8 cellular contexts compared by ENCODE assay signal in genomic region chr1:55214903-55215193, GRCh38. TPM values are rescaled to one million over a fixed set of nuclear protein-coding genes. Genes with fewer than 3 reads are reported as not detected.
DNase-seq lines count a peak whose midpoint lies in the region; ATAC-seq and TF ChIP-seq lines count a peak whose summit lies in the region.

No MANE protein-coding gene starts in this region.

- H4K20me1 ChIP-seq in BLaER1 (peaks cover 44% of the 10 kb centered on the region), SU-DHL-6 (ENCODE audit: low read depth, low read length) (no peaks in the 10 kb centered on the region)

- H3K27ac ChIP-seq in BLaER1 (peak overlapping the region; percentile 99), SU-DHL-6 (ENCODE audit: low read depth, low read length) (peak overlapping the region; percentile 46; the same call in 1 of the 2 replicates), mucosa of rectum (ENCODE audit: low read depth in 2 of 2, low read length in 2 of 2) (peak overlapping the region; percentile 92 to 95), upper lobe of right lung (peak overlapping the region; percentile 96)

- ATAC-seq in GM19025 (IDR thresholded peaks at IDR 0.05; ENCODE audit: low read depth, unreplicated experiment) (peak; percentile 29), HG03139 (IDR thresholded peaks at IDR 0.05; ENCODE audit: unreplicated experiment) (peak; percentile 8), upper lobe of right lung (peak; percentile 54)

- H3K36me3 ChIP-seq in BLaER1 (no peaks in the 10 kb centered on the region), SU-DHL-6 (ENCODE audit: low read length) (no peaks in the 10 kb centered on the region), mucosa of rectum (ENCODE audit: control insufficient read depth in 2 of 2, insufficient read depth in 2 of 2, low read length in 2 of 2) (no peaks in the 10 kb centered on the region), upper lobe of right lung (no peaks in the 10 kb centered on the region)

- peak overlapping the region; percentile 99 for H3K9ac ChIP-seq in BLaER1
- H3K9ac ChIP-seq in SU-DHL-6 (ENCODE audit: low read length) = peak overlapping the region; percentile 91
- H3K9ac ChIP-seq in mucosa of rectum (ENCODE audit: low read depth in 1 of 2, low read length in 2 of 2) = peak overlapping the region; percentile 84 to 89

- H3K9me2 ChIP-seq in SU-DHL-6 (replicated peaks; ENCODE audit: insufficient read depth, low read length) = no peaks in the 10 kb centered on the region

- peak overlapping the region; percentile 93 for H2AFZ ChIP-seq in SU-DHL-6 (ENCODE audit: low read depth, low read length, severe bottlenecking)

- TF ChIP-seq CTCF in SU-DHL-6 (IDR thresholded peaks at IDR 0.05; ENCODE audit: insufficient read depth, low read length, poor library complexity, severe bottlenecking) (no peak), upper lobe of right lung (IDR thresholded peaks at IDR 0.05) (no peak)

- H3K27me3 ChIP-seq in BLaER1 (no peaks in the 10 kb centered on the region), SU-DHL-6 (ENCODE audit: low read length) (no peaks in the 10 kb centered on the region), mucosa of rectum (ENCODE audit: control insufficient read depth in 2 of 2, insufficient read depth in 2 of 2, low read length in 2 of 2) (no peaks in the 10 kb centered on the region), upper lobe of right lung (no peaks in the 10 kb centered on the region)

- H3F3A ChIP-seq in SU-DHL-6 (ENCODE audit: insufficient read depth) = peaks cover 15% of the 10 kb centered on the region

- DNase-seq in epidermal melanocyte (ENCODE audit: insufficient read length, low spot score) (peak; percentile 47), upper lobe of right lung (peak; percentile 79), middle frontal gyrus (ENCODE audit: extremely low spot score, low spot score) (no peak)

- H3K79me2 ChIP-seq in SU-DHL-6 (ENCODE audit: insufficient read depth, low read length) = peaks cover 26% of the 10 kb centered on the region

- H3K4me3 ChIP-seq in BLaER1 = peak overlapping the region; percentile 95
- peak overlapping the region; percentile 84 for H3K4me3 ChIP-seq in SU-DHL-6 (ENCODE audit: insufficient read depth, low read length, poor library complexity, severe bottlenecking)
- peak overlapping the region; percentile 85 to 89 for H3K4me3 ChIP-seq in mucosa of rectum (ENCODE audit: low read length in 2 of 2)
- H3K4me3 ChIP-seq in upper lobe of right lung = peak overlapping the region; percentile 79

- peak overlapping the region; percentile 91 for H3K4me2 ChIP-seq in BLaER1
- peak overlapping the region; percentile 78 for H3K4me2 ChIP-seq in SU-DHL-6 (ENCODE audit: low read depth, low read length, poor library complexity, severe bottlenecking)

- H3K4me1 ChIP-seq in BLaER1 (peaks cover 57% of the 10 kb centered on the region), mucosa of rectum (ENCODE audit: control insufficient read depth in 2 of 2, insufficient read depth in 2 of 2, low read length in 2 of 2) (peaks cover 24 to 42% of the 10 kb centered on the region in 2 donors), upper lobe of right lung (peaks cover 56% of the 10 kb centered on the region)

- H3K9me3 ChIP-seq in BLaER1 (no peaks in the 10 kb centered on the region), SU-DHL-6 (ENCODE audit: insufficient read depth, low read length) (no peaks in the 10 kb centered on the region), mucosa of rectum (ENCODE audit: control insufficient read depth in 2 of 2, low read length in 2 of 2) (no peaks in the 10 kb centered on the region), upper lobe of right lung (no peaks in the 10 kb centered on the region)

- intact Hi-C loops in upper lobe of right lung (cut with DNase I) = no loop called here

RNA-seq across cellular contexts. Expression of gene USP24, which starts 0.3 kb away (rescaled TPM):
- 39.5 TPM for total RNA-seq in upper lobe of right lung

Comparison
In these comparisons a context has a peak if more than half of its experiments do, and no peak if none do; other contexts are left out.
1. H3K27ac ChIP-seq: peak in every context shown above with its lines; median percentile 99 in BLaER1; 96 in upper lobe of right lung; 94 in mucosa of rectum; 46 in SU-DHL-6.